11 cellular contexts compared by ENCODE assay signal in the genomic region with DNA sequence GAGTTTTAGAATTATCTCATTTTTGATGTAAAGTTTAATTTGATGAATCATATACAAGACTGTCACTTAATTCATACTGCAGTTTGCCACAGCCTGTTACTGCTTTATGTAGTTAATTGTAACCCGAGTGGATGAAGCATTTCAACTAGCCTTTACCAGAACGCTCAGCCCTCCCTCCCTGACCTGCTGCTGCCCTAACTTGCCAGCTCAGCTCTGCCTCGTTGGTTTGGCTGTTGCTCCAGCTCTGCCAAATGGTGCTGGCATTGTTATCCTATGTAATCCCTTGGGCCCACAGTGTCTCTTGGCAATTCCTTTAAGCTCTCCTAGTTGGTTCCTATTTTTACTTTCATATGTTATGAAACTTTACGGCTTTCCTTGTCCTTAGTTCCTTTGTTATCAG.
A peak's percentile ranks its signal among the peaks of the same experiment; 100 is the strongest.
DNase-seq lines count a peak whose midpoint lies in the region; ATAC-seq and TF ChIP-seq lines count a peak whose summit lies in the region.
"Had no signal": no experiment of that assay in that cellular context is flagged by ENCODE, and none has a peak within 500 bp of the region (broad histone marks: within the 10 kb centered on the region; RNA-seq: fewer than 3 reads in every experiment).

No MANE protein-coding gene starts in this region.

- H3K4me1 ChIP-seq in left lung, result no peaks in the 10 kb centered on the region

- no peak overlapping the region for H3K4me3 Mint-ChIP-seq in brain
- H3K4me3 Mint-ChIP-seq in activated CD4-positive, alpha-beta memory T cell treated with anti-CD3 and anti-CD28 coated beads for 36 hours, result no peak overlapping the region
- no peak overlapping the region for H3K4me3 Mint-ChIP-seq in natural killer cell treated with Interleukin-12 subunit alpha and Interleukin-12 subunit beta and Interleukin-15 and Interleukin-18, amount 100 ng/mL, for 72 hours
- H3K4me3 Mint-ChIP-seq: stimulated activated naive B cell treated with anti-CD40 and anti-IgM and Interleukin-4, amounts not matched to agents 10 μg/mL and 1 μg/mL and 100 μg/mL, for 72 hours had no signal

- peak; percentile 55 for ATAC-seq in left lung
- ATAC-seq in natural killer cell treated with Interleukin-12 subunit alpha and Interleukin-12 subunit beta and Interleukin-15 and Interleukin-18, amount 100 ng/mL, for 72 hours, result no peak
- ATAC-seq: stimulated activated naive B cell treated with anti-CD40 and anti-IgM and Interleukin-4, amounts not matched to agents 10 μg/mL and 1 μg/mL and 100 μg/mL, for 72 hours had no signal

- TF ChIP-seq CTCF in brain (conservative IDR thresholded peaks at IDR 0.05), result no peak
- no peak for TF ChIP-seq CTCF in left lung (IDR thresholded peaks at IDR 0.05)

- peak overlapping the region in 4 of 5 experiments; percentile 8 to 72 (median 40) for H3K27ac Mint-ChIP-seq in brain
- H3K27ac Mint-ChIP-seq in activated CD4-positive, alpha-beta memory T cell treated with anti-CD3 and anti-CD28 coated beads for 36 hours, result no peak overlapping the region
- H3K27ac Mint-ChIP-seq in natural killer cell treated with Interleukin-12 subunit alpha and Interleukin-12 subunit beta and Interleukin-15 and Interleukin-18, amount 100 ng/mL, for 72 hours, result no peak overlapping the region
- H3K27ac Mint-ChIP-seq: stimulated activated naive B cell treated with anti-CD40 and anti-IgM and Interleukin-4, amounts not matched to agents 10 μg/mL and 1 μg/mL and 100 μg/mL, for 72 hours had no signal

- peaks cover 9% of the 10 kb centered on the region for H3K4me1 Mint-ChIP-seq in brain
- H3K4me1 Mint-ChIP-seq in activated CD4-positive, alpha-beta memory T cell treated with anti-CD3 and anti-CD28 coated beads for 36 hours (ENCODE audit: low read depth), result no peaks in the 10 kb centered on the region
- H3K4me1 Mint-ChIP-seq in natural killer cell treated with Interleukin-12 subunit alpha and Interleukin-12 subunit beta and Interleukin-15 and Interleukin-18, amount 100 ng/mL, for 72 hours (ENCODE audit: low read depth in 2 of 2), result no peaks in the 10 kb centered on the region
- H3K4me1 Mint-ChIP-seq: stimulated activated naive B cell treated with anti-CD40 and anti-IgM and Interleukin-4, amounts not matched to agents 10 μg/mL and 1 μg/mL and 100 μg/mL, for 72 hours had no signal

- H3K27me3 ChIP-seq in left lung, result no peaks in the 10 kb centered on the region
- H3K27me3 ChIP-seq: esophagus muscularis mucosa had no signal

- intact Hi-C loops in left lung (cut with DNase I), result no loop called here
- intact Hi-C loops in activated CD4-positive, alpha-beta memory T cell treated with anti-CD3 and anti-CD28 coated beads for 36 hours (cut with micrococcal nuclease), result no loop called here

- peaks cover 0 to 9% of the 10 kb centered on the region in 2 donors for H3K9me3 ChIP-seq in left lung
- H3K9me3 ChIP-seq: esophagus muscularis mucosa had no signal

- DNase-seq in D341Med (ENCODE audit: low spot score) (peak; percentile 65), NCI-H1105 treated with DMSO at 0.1 percent for 48 hours (lab: John Stamatoyannopoulos, UW) (peak; percentile 63), left lung (no peak), NCI-H1694 treated with DMSO at 0.1 percent for 48 hours (lab: John Stamatoyannopoulos, UW) (no peak), ACHN (no peak)
- no peak for DNase-seq in activated CD4-positive, alpha-beta memory T cell treated with anti-CD3 and anti-CD28 coated beads for 36 hours
- DNase-seq in natural killer cell treated with Interleukin-12 subunit alpha and Interleukin-12 subunit beta and Interleukin-15 and Interleukin-18, amount 100 ng/mL, for 72 hours (ENCODE audit: low spot score), result no peak
- DNase-seq: NCI-H187; stimulated activated naive B cell treated with anti-CD40 and anti-IgM and Interleukin-4, amounts not matched to agents 10 μg/mL and 1 μg/mL and 100 μg/mL, for 72 hours had no signal

- POLR2A ChIA-PET in activated CD4-positive, alpha-beta memory T cell treated with anti-CD3 and anti-CD28 coated beads for 36 hours (lab: Charles Lee), result no interaction called here

- no peaks in the 10 kb centered on the region for H3K27me3 Mint-ChIP-seq in brain
- H3K27me3 Mint-ChIP-seq in activated CD4-positive, alpha-beta memory T cell treated with anti-CD3 and anti-CD28 coated beads for 36 hours, result no peaks in the 10 kb centered on the region
- no peaks in the 10 kb centered on the region for H3K27me3 Mint-ChIP-seq in natural killer cell treated with Interleukin-12 subunit alpha and Interleukin-12 subunit beta and Interleukin-15 and Interleukin-18, amount 100 ng/mL, for 72 hours
- H3K27me3 Mint-ChIP-seq: stimulated activated naive B cell treated with anti-CD40 and anti-IgM and Interleukin-4, amounts not matched to agents 10 μg/mL and 1 μg/mL and 100 μg/mL, for 72 hours had no signal

- in situ Hi-C loops in ACHN (cut with HindIII; ENCODE audit: low pct_ligation_motif_present, low pct_unique_long_range_greater_than_20kb, low sequenced_read_pairs), result no loop called here

- H3K9me3 Mint-ChIP-seq in brain, result peaks cover 5 to 24% (median 14%) of the 10 kb centered on the region in 5 experiments
- peaks cover 18% of the 10 kb centered on the region for H3K9me3 Mint-ChIP-seq in activated CD4-positive, alpha-beta memory T cell treated with anti-CD3 and anti-CD28 coated beads for 36 hours
- peaks cover 3% of the 10 kb centered on the region for H3K9me3 Mint-ChIP-seq in natural killer cell treated with Interleukin-12 subunit alpha and Interleukin-12 subunit beta and Interleukin-15 and Interleukin-18, amount 100 ng/mL, for 72 hours

- H3K36me3 Mint-ChIP-seq in brain, result peaks cover 4% of the 10 kb centered on the region
- peaks cover 11% of the 10 kb centered on the region for H3K36me3 Mint-ChIP-seq in activated CD4-positive, alpha-beta memory T cell treated with anti-CD3 and anti-CD28 coated beads for 36 hours
- H3K36me3 Mint-ChIP-seq in natural killer cell treated with Interleukin-12 subunit alpha and Interleukin-12 subunit beta and Interleukin-15 and Interleukin-18, amount 100 ng/mL, for 72 hours, result peaks cover 5% of the 10 kb centered on the region

- H3K27ac ChIP-seq in left lung, result no peak overlapping the region
- H3K27ac ChIP-seq: esophagus muscularis mucosa had no signal

- CTCF ChIA-PET in activated CD4-positive, alpha-beta memory T cell treated with anti-CD3 and anti-CD28 coated beads for 36 hours (lab: Charles Lee), result no interaction called here

- H3K4me3 ChIP-seq in left lung, result no peak overlapping the region
- H3K4me3 ChIP-seq: esophagus muscularis mucosa had no signal

- H3K36me3 ChIP-seq in left lung, result no peaks in the 10 kb centered on the region
- H3K36me3 ChIP-seq: esophagus muscularis mucosa had no signal

Comparison
In these comparisons a context has a peak if more than half of its experiments do, and no peak if none do; other contexts are left out.
1. DNase-seq: peak in D341Med (single experiment) and NCI-H1105 treated with DMSO at 0.1 percent for 48 hours (single experiment); none in left lung (0 of 2), activated CD4-positive, alpha-beta memory T cell treated with anti-CD3 and anti-CD28 coated beads for 36 hours (single experiment), natural killer cell treated with Interleukin-12 subunit alpha and Interleukin-12 subunit beta and Interleukin-15 and Interleukin-18, amount 100 ng/mL, for 72 hours (single experiment), NCI-H1694 treated with DMSO at 0.1 percent for 48 hours (single experiment) and ACHN (single experiment).
2. H3K27ac Mint-ChIP-seq: peak in brain (4 of 5); none in activated CD4-positive, alpha-beta memory T cell treated with anti-CD3 and anti-CD28 coated beads for 36 hours (single experiment) and natural killer cell treated with Interleukin-12 subunit alpha and Interleukin-12 subunit beta and Interleukin-15 and Interleukin-18, amount 100 ng/mL, for 72 hours (0 of 2).